Comparison of ENCODE assay signal across 8 cellular contexts in genomic region chr5:37208883-37209808, GRCh38. TPM values are rescaled to one million over a fixed set of nuclear protein-coding genes. Genes with fewer than 3 reads are reported as not detected.
DNase-seq lines count a peak whose midpoint lies in the region; ATAC-seq and TF ChIP-seq lines count a peak whose summit lies in the region.

No MANE protein-coding gene starts in this region.

- peak overlapping the region; percentile 20; the same call in 1 of the 2 replicates for H3K27ac ChIP-seq in DND-41 (ENCODE audit: low read length)
- H3K27ac ChIP-seq in KMS-11, result no peak overlapping the region
- no peak overlapping the region for H3K27ac ChIP-seq in endodermal cell (ENCODE audit: low read depth, low read length)

- TF ChIP-seq CTCF in DND-41 (IDR thresholded peaks at IDR 0.05; ENCODE audit: borderline replicate concordance, extremely low read depth, low read length, poor library complexity, severe bottlenecking) (no peak), KMS-11 (conservative IDR thresholded peaks at IDR 0.05; ENCODE audit: low read depth, low read length) (no peak), choroid plexus epithelial cell (conservative IDR thresholded peaks at IDR 0.05; ENCODE audit: low read depth, low read length) (no peak), natural killer cell (IDR thresholded peaks at IDR 0.05) (no peak), endodermal cell (conservative IDR thresholded peaks at IDR 0.05) (no peak)

- no peak overlapping the region for H3K4me2 ChIP-seq in DND-41 (ENCODE audit: insufficient read depth, low read length)
- peak overlapping the region; percentile 27 for H3K4me2 ChIP-seq in KMS-11

- no peaks in the 10 kb centered on the region for H3K79me2 ChIP-seq in DND-41 (ENCODE audit: insufficient read depth, low read length)
- no peaks in the 10 kb centered on the region for H3K79me2 ChIP-seq in KMS-11 (ENCODE audit: insufficient read depth, low read depth)

- H3K9me3 Mint-ChIP-seq in natural killer cell, result no peaks in the 10 kb centered on the region
- H3K9me3 Mint-ChIP-seq in endodermal cell, result no peaks in the 10 kb centered on the region

- H3K4me1 ChIP-seq in DND-41 (ENCODE audit: insufficient read depth, low read length) (peaks cover under 1% of the 10 kb centered on the region; the same call in 1 of the 2 replicates), KMS-11 (ENCODE audit: low read depth, poor library complexity, severe bottlenecking) (peaks cover 8% of the 10 kb centered on the region), endodermal cell (ENCODE audit: control insufficient read depth, insufficient read depth, low read length) (no peaks in the 10 kb centered on the region)

- H2AFZ ChIP-seq in DND-41 (ENCODE audit: low read depth, low read length) (no peak overlapping the region), KMS-11 (ENCODE audit: low read depth) (peak overlapping the region; percentile 36; the same call in 1 of the 2 replicates)

- H3K4me3 ChIP-seq in DND-41 (ENCODE audit: low read depth in 1 of 2, low read length in 2 of 2) (no peak overlapping the region), KMS-11 (IDR thresholded peaks at IDR 0.05; ENCODE audit: insufficient read depth, low read depth, low read length) (no peak overlapping the region), choroid plexus epithelial cell (ENCODE audit: low read depth, low read length) (peak overlapping the region; percentile 53), endodermal cell (ENCODE audit: low read length) (no peak overlapping the region)

- 93 to 96% methylated on average over 19 to 32 of the region's 32 CpGs for WGBS in endodermal cell (ENCODE audit: insufficient coverage in 1 of 2, insufficient read length in 1 of 2), 2 experiments

- no peak for ATAC-seq in DND-41 (ENCODE audit: insufficient read depth, low read depth)
- peak in 2 of 3 donors; percentile 54 to 55 for ATAC-seq in natural killer cell
- no peak for ATAC-seq in HG02938 (IDR thresholded peaks at IDR 0.05; ENCODE audit: unreplicated experiment)

- H4K20me1 ChIP-seq in DND-41 (ENCODE audit: insufficient read depth, low read length) (no peaks in the 10 kb centered on the region), KMS-11 (ENCODE audit: insufficient read depth) (no peaks in the 10 kb centered on the region)

- H3K4me1 Mint-ChIP-seq in natural killer cell, result peaks cover 0 to under 1% of the 10 kb centered on the region in 2 donors
- no peaks in the 10 kb centered on the region for H3K4me1 Mint-ChIP-seq in endodermal cell

- H3K36me3 ChIP-seq in DND-41 (ENCODE audit: insufficient read depth, low read length) (peaks cover 65% of the 10 kb centered on the region), KMS-11 (ENCODE audit: insufficient read depth) (no peaks in the 10 kb centered on the region), endodermal cell (ENCODE audit: control insufficient read depth, insufficient read depth, low read length) (peaks cover 71% of the 10 kb centered on the region)

- H3K9me3 ChIP-seq in DND-41 (ENCODE audit: insufficient read depth, low read length, severe bottlenecking) (no peaks in the 10 kb centered on the region), endodermal cell (ENCODE audit: control insufficient read depth, low read length) (no peaks in the 10 kb centered on the region)

- peak overlapping the region; percentile 82 for H3K4me3 Mint-ChIP-seq in natural killer cell
- H3K4me3 Mint-ChIP-seq in endodermal cell, result no peak overlapping the region

- H3K27ac Mint-ChIP-seq in natural killer cell (peak overlapping the region; percentile 34 to 43), endodermal cell (no peak overlapping the region)

- DNase-seq in DND-41 (no peak), choroid plexus epithelial cell (ENCODE audit: low read depth) (peak; percentile 43), natural killer cell (no peak), endodermal cell (no peak), GF-D8 (lab: John Stamatoyannopoulos, UW) (no peak), NCI-H510A (lab: John Stamatoyannopoulos, UW) (no peak)

- no peaks in the 10 kb centered on the region for H3K27me3 ChIP-seq in DND-41 (ENCODE audit: insufficient read depth, low read length, poor library complexity)
- no peaks in the 10 kb centered on the region for H3K27me3 ChIP-seq in KMS-11 (ENCODE audit: insufficient read depth, low read depth)
- no peaks in the 10 kb centered on the region for H3K27me3 ChIP-seq in endodermal cell (ENCODE audit: control insufficient read depth, insufficient read depth, low read length, poor library complexity, severe bottlenecking)

- H3K27me3 Mint-ChIP-seq in natural killer cell (ENCODE audit: low read depth in 2 of 2), result no peaks in the 10 kb centered on the region
- H3K27me3 Mint-ChIP-seq in endodermal cell (ENCODE audit: insufficient read depth), result no peaks in the 10 kb centered on the region

- H3K36me3 Mint-ChIP-seq in natural killer cell (peaks cover 24% of the 10 kb centered on the region), endodermal cell (ENCODE audit: low read depth) (peaks cover 40% of the 10 kb centered on the region)

- intact Hi-C loops in natural killer cell (cut with micrococcal nuclease), result no loop called here

- no peak overlapping the region for H3K9ac ChIP-seq in DND-41 (ENCODE audit: low read depth, low read length)
- no peak overlapping the region for H3K9ac ChIP-seq in KMS-11
- no peak overlapping the region for H3K9ac ChIP-seq in endodermal cell (ENCODE audit: extremely low read depth, low read length, poor library complexity, severe bottlenecking)

RNA-seq across cellular contexts. Expression of gene CPLANE1, which starts 40.0 kb away (rescaled TPM):
- total RNA-seq in natural killer cell, result 10 to 100 TPM; 19.3 to 24.7 (median 19.4) TPM
- 10 to 100 TPM; 17.2 to 22.8 TPM for total RNA-seq in endodermal cell
- polyA plus RNA-seq in endodermal cell (2013, experiment 1 of 2), result 17.6 TPM
- 18.3 TPM for polyA plus RNA-seq in endodermal cell (2013, experiment 2 of 2)

Comparison
In these comparisons a context has a peak if more than half of its experiments do, and no peak if none do; other contexts are left out.
1. ATAC-seq: peak in natural killer cell (2 of 3); none in DND-41 (single experiment) and HG02938 (single experiment).